ENCODE assay signal across 20 cellular contexts in genomic region chr2:44897406-44897805, GRCh38. TPM values are rescaled to one million over a fixed set of nuclear protein-coding genes. Genes with fewer than 3 reads are reported as not detected.
DNase-seq lines count a peak whose midpoint lies in the region; ATAC-seq, FAIRE-seq and TF ChIP-seq lines count a peak whose summit lies in the region.
"Had no signal": no experiment of that assay in that cellular context is flagged by ENCODE, and none has a peak within 500 bp of the region (broad histone marks: within the 10 kb centered on the region; RNA-seq: fewer than 3 reads in every experiment).

No MANE protein-coding gene starts in this region.

- no peak overlapping the region for H3K4me3 ChIP-seq in A673 (ENCODE audit: low read depth, low read length, poor library complexity, severe bottlenecking)
- no peak overlapping the region for H3K4me3 ChIP-seq in H7 (ENCODE audit: insufficient read depth, low read depth, low read length)
- no peak overlapping the region for H3K4me3 ChIP-seq in body of pancreas
- H3K4me3 ChIP-seq: GM12878, skin epidermis had no signal

- ATAC-seq in HG02884 (IDR thresholded peaks at IDR 0.05; ENCODE audit: unreplicated experiment) (no peak), body of pancreas (no peak)
- ATAC-seq: activated naive CD8-positive, alpha-beta T cell treated with anti-CD3 and anti-CD28 coated beads, Interleukin-2, amount 50 U/mL, for 24 hours; GM12878; left cardiac atrium had no signal

- no TSS peak for BruUV-seq in A673 (replicated peaks; lab: Mats Ljungman, UMichigan)

- DNase-seq in A673 (ENCODE audit: low spot score) (no peak), NCI-H69 (lab: John Stamatoyannopoulos, UW) (peak; percentile 44), dermis blood vessel endothelial cell (peak; percentile 3), frontal cortex (ENCODE audit: low spot score in 2 of 2) (no peak), H7 (no peak), body of pancreas (no peak)
- DNase-seq: activated CD4-positive, alpha-beta T cell treated with anti-CD3 and anti-CD28 coated beads for 48 hours; activated naive CD8-positive, alpha-beta T cell treated with anti-CD3 and anti-CD28 coated beads, Interleukin-2, amount 50 U/mL, for 24 hours; left cardiac atrium; trophoblast cell had no signal

- TF ChIP-seq CTCF in A673 (conservative IDR thresholded peaks at IDR 0.05; ENCODE audit: low read depth, low read length) (0 out of 2 replicates have a peak, but pooled peaks have one; percentile 30), C4-2B (conservative IDR thresholded peaks at IDR 0.05) (peak; percentile 10; the same call in 1 of the 2 replicates), body of pancreas (IDR thresholded peaks at IDR 0.05) (no peak)

- no peaks in the 10 kb centered on the region for H3K9me3 ChIP-seq in A673 (ENCODE audit: low read depth, low read length, poor library complexity, severe bottlenecking)
- no peaks in the 10 kb centered on the region for H3K9me3 ChIP-seq in body of pancreas

- intact Hi-C loops in A673 (cut with micrococcal nuclease; ENCODE audit: unreplicated experiment) = no loop called here
- intact Hi-C loops in body of pancreas (cut with DNase I) = no loop called here

- H3K27me3 ChIP-seq in A673 (replicated peaks; ENCODE audit: insufficient read depth, low read depth, low read length, poor library complexity) (peaks cover 22% of the 10 kb centered on the region), H7 (ENCODE audit: control insufficient read depth, insufficient read depth, low read length) (no peaks in the 10 kb centered on the region; the same call in 1 of the 2 replicates), body of pancreas (no peaks in the 10 kb centered on the region)

- no peak for TF ChIP-seq POLR2A in body of pancreas (IDR thresholded peaks at IDR 0.05)

- H3K4me1 ChIP-seq in A673 (ENCODE audit: insufficient read depth, low read length, poor library complexity, severe bottlenecking) (no peaks in the 10 kb centered on the region), body of pancreas (no peaks in the 10 kb centered on the region)

- no peak overlapping the region for H3K27ac ChIP-seq in A673 (ENCODE audit: low read depth, low read length, poor library complexity, severe bottlenecking)
- no peak overlapping the region for H3K27ac ChIP-seq in C4-2B
- no peak overlapping the region for H3K27ac ChIP-seq in body of pancreas
- H3K27ac ChIP-seq: skin epidermis had no signal

- POLR2A ChIA-PET in A673 (lab: Charles Lee; ENCODE audit: low non-redundant PET) = no interaction called here

- H3K36me3 ChIP-seq in A673 (ENCODE audit: insufficient read depth, low read length, poor library complexity, severe bottlenecking) = no peaks in the 10 kb centered on the region
- no peaks in the 10 kb centered on the region for H3K36me3 ChIP-seq in H7 (replicated peaks; ENCODE audit: control insufficient read depth, insufficient read depth, low read length)
- H3K36me3 ChIP-seq in body of pancreas (replicated peaks in 1 of 2; ENCODE audit: insufficient read depth in 1 of 2, low read depth in 2 of 2) = no peaks in the 10 kb centered on the region

- CTCF ChIA-PET in A673 (lab: Charles Lee) = no interaction called here

- WGBS in body of pancreas, 2 donors = 64 to 81% methylated on average over 6 of the region's 6 CpGs

- FAIRE-seq in frontal cortex (lab: Jason Lieb, UNC) = no peak
- FAIRE-seq: bronchial epithelial cell, GM12878, GM19239 had no signal

RNA-seq across cellular contexts. Expression of gene SIX3, which starts 44.1 kb away (rescaled TPM):
- 0.56 and 0.59 TPM in 2 replicates for total RNA-seq in A673 (2021)
- total RNA-seq in dermis blood vessel endothelial cell = not detected in 2 replicates
- 1.2 TPM for total RNA-seq in frontal cortex
- 1.7 and 3.0 TPM in 2 replicates for total RNA-seq in H7 (2014; rRNA removed; shearing (Covaris generic))
- total RNA-seq in body of pancreas = under 1 TPM in 1 of 2 donors, not detected in 1; 0.52 TPM
- total RNA-seq: bronchial epithelial cell, glomerular endothelial cell, H4, left cardiac atrium, mesenteric fat pad, progenitor cell of endocrine pancreas had no signal

Comparison
In these comparisons a context has a peak if more than half of its experiments do, and no peak if none do; other contexts are left out.
1. DNase-seq: peak in NCI-H69 (single experiment) and dermis blood vessel endothelial cell (single experiment); none in A673 (single experiment), frontal cortex (0 of 2), H7 (single experiment) and body of pancreas (0 of 4).
2. CTCF ChIP-seq: peak in A673 (single experiment) and C4-2B (single experiment); none in body of pancreas (0 of 7).